1 cellular context compared by ENCODE assay signal in the genomic region with DNA sequence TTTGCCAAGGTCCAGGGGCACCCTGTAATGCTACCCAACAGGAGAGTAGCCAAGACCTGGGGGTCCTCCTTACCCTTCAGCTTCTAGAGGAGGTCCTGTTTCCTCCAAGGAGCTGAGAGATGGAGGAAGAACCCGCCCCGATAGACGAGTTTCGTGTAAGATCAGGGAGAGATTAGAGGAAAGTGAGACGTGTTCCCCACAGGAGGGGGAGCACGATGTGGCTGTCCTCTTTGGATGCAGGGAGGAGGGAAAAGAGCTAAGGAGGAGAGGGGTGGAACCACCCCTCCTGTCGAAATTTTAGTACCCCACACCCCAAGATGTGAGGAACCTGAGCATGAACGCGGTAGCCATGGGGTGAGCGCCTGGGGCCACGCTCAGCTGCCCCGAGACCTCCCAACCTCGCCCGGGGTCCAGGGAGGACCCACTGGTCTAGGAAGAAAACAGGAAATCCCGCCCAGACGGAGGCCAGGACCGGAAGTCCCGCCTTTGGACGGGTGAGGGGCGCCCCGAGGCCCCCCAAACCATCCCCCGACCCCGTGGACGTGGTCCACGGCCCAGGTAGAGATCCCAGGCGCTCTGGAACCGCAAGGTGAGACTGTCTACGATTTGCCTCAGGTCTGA.
TF ChIP-seq lines count a peak whose summit lies in the region.

No MANE protein-coding gene starts in this region.

TF ChIP-seq in H1, 55 proteins besides CTCF, POLR2A, EP300 and RAD21:
- TF ChIP-seq SP2 (IDR thresholded peaks at IDR 0.05; ENCODE audit: low read length): peak; percentile 46; the same call in 1 of the 2 replicates
- peak; percentile 70; the same call in 1 of the 2 replicates for TF ChIP-seq PHF8 (conservative IDR thresholded peaks at IDR 0.05; ENCODE audit: low read depth, low read length)
- TF ChIP-seq GABPA (IDR thresholded peaks at IDR 0.05; ENCODE audit: borderline replicate concordance, insufficient read depth, low read length): peak; percentile 89
- no peak for TF ChIP-seq RFX5 (IDR thresholded peaks at IDR 0.05; ENCODE audit: borderline replicate concordance, low read depth, low read length)
- TF ChIP-seq KDM4A (IDR thresholded peaks at IDR 0.05; ENCODE audit: low read depth, low read length, severe bottlenecking): peak; percentile 7
- peak; percentile 31 for TF ChIP-seq POLR2AphosphoS5 (IDR thresholded peaks at IDR 0.05; ENCODE audit: low read depth, low read length)
- TF ChIP-seq NANOG (IDR thresholded peaks at IDR 0.05; ENCODE audit: insufficient read depth, low read depth, low read length, poor library complexity, severe bottlenecking): no peak
TF ChIP-seq in H1: peak in this region for 5.
